18 cellular contexts compared by ENCODE assay signal in genomic region chr9:135037521-135038250, GRCh38. TPM values are rescaled to one million over a fixed set of nuclear protein-coding genes. Genes with fewer than 3 reads are reported as not detected.
"Had no signal": no experiment of that assay in that cellular context is flagged by ENCODE, and none has a peak within 500 bp of the region (broad histone marks: within the 10 kb centered on the region; RNA-seq: fewer than 3 reads in every experiment).

No MANE protein-coding gene starts in this region.

- DNase-seq: activated CD4-positive, alpha-beta T cell treated with anti-CD3 and anti-CD28 coated beads, Interleukin-2, amount 50 U/mL, for 1 hour; activated CD4-positive, CD25-positive, alpha-beta regulatory T cell treated with anti-CD3 and anti-CD28 coated beads, Interleukin-2, amount 50 U/mL, for 72 hours; activated naive CD4-positive, alpha-beta T cell treated with Interleukin-2 at 50 U/mL for 16 hours; activated T-cell treated with anti-CD3 and anti-CD28 coated beads for 4 hours; anterior cingulate cortex; central memory CD4-positive, alpha-beta T cell; kidney glomerular epithelial cell; mucosa of descending colon; naive thymus-derived CD4-positive, alpha-beta T cell; stimulated activated naive B cell treated with anti-CD40 and anti-IgM and Interleukin-4, amounts not matched to agents 10 μg/mL and 1 μg/mL and 100 μg/mL, for 72 hours; T-helper 17 cell; thyroid gland had no signal

- ATAC-seq: mucosa of descending colon; naive thymus-derived CD4-positive, alpha-beta T cell; pancreas; right lobe of liver; stimulated activated naive B cell treated with anti-CD40 and anti-IgM and Interleukin-4, amounts not matched to agents 10 μg/mL and 1 μg/mL and 100 μg/mL, for 72 hours; T-helper 17 cell had no signal

- H3K36me3 Mint-ChIP-seq: brain; memory B cell; naive thymus-derived CD4-positive, alpha-beta T cell; neural progenitor cell; stimulated activated naive B cell treated with anti-CD40 and anti-IgM and Interleukin-4, amounts not matched to agents 10 μg/mL and 1 μg/mL and 100 μg/mL, for 72 hours had no signal

- H3K9me3 ChIP-seq: mucosa of descending colon, pancreas, right lobe of liver, thyroid gland had no signal

- H3K4me1 Mint-ChIP-seq: memory B cell; neural progenitor cell; stimulated activated naive B cell treated with anti-CD40 and anti-IgM and Interleukin-4, amounts not matched to agents 10 μg/mL and 1 μg/mL and 100 μg/mL, for 72 hours had no signal

- H3K4me3 ChIP-seq: mucosa of descending colon, neural progenitor cell, pancreas, right lobe of liver, thyroid gland had no signal

- H3K27ac Mint-ChIP-seq: memory B cell; naive thymus-derived CD4-positive, alpha-beta T cell; neural progenitor cell; stimulated activated naive B cell treated with anti-CD40 and anti-IgM and Interleukin-4, amounts not matched to agents 10 μg/mL and 1 μg/mL and 100 μg/mL, for 72 hours; T-helper 17 cell had no signal

- H3K9ac ChIP-seq: neural progenitor cell had no signal

- H3K4me2 ChIP-seq: neural progenitor cell had no signal

- H3K36me3 ChIP-seq: neural progenitor cell, pancreas, right lobe of liver, thyroid gland had no signal

- H3K4me1 ChIP-seq: neural progenitor cell, pancreas, right lobe of liver, thyroid gland had no signal

- H3K9me3 Mint-ChIP-seq: memory B cell; naive thymus-derived CD4-positive, alpha-beta T cell; neural progenitor cell; stimulated activated naive B cell treated with anti-CD40 and anti-IgM and Interleukin-4, amounts not matched to agents 10 μg/mL and 1 μg/mL and 100 μg/mL, for 72 hours had no signal

- H3K4me3 Mint-ChIP-seq: brain; memory B cell; naive thymus-derived CD4-positive, alpha-beta T cell; neural progenitor cell; stimulated activated naive B cell treated with anti-CD40 and anti-IgM and Interleukin-4, amounts not matched to agents 10 μg/mL and 1 μg/mL and 100 μg/mL, for 72 hours; T-helper 17 cell had no signal

- H3K27ac ChIP-seq: neural progenitor cell, pancreas, right lobe of liver, thyroid gland, VCaP had no signal

- H3K27me3 ChIP-seq: neural progenitor cell, pancreas, right lobe of liver, thyroid gland had no signal

RNA-seq across cellular contexts. Expression of gene OLFM1, which starts 49.8 kb away (rescaled TPM):
- total RNA-seq: T-helper 17 cell had no signal
- polyA plus RNA-seq: naive thymus-derived CD4-positive, alpha-beta T cell had no signal
